In the genomic region with DNA sequence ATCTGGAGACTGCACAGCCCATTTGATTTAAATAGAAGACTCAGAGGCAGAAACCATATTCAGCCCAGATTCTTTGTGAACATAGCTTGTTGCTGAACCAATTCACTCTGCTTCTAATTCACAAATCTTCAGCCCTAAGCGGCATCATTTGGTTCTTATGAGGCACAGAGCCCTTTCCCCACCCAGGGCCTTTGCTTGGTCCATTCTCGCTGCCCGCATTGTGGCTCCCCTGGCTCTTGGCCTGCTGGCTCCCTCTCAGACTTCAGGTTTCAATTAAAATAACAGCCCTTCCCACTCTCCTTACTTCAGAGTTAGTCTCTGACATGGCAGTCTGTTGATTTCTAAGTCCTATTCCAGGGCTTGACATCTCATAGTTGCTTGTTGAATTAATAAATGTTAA, we compare ENCODE assay signal across 15 cellular contexts.
"Had no signal": no experiment of that assay in that cellular context is flagged by ENCODE, and none has a peak within 500 bp of the region (broad histone marks: within the 10 kb centered on the region; RNA-seq: fewer than 3 reads in every experiment).

No MANE protein-coding gene starts in this region.

- H3K4me1 ChIP-seq: uterus had no signal

- H3K4me3 ChIP-seq: dorsolateral prefrontal cortex, gastrocnemius medialis, neural progenitor cell, uterus had no signal

- H3K27me3 Mint-ChIP-seq: activated naive CD8-positive, alpha-beta T cell treated with anti-CD3 and anti-CD28 coated beads for 36 hours had no signal

- H3K36me3 ChIP-seq: gastrocnemius medialis, neural progenitor cell, uterus had no signal

- H3K9ac ChIP-seq: neural progenitor cell, parathyroid adenoma had no signal

- H3K9me3 Mint-ChIP-seq: activated CD4-positive, alpha-beta memory T cell treated with anti-CD3 and anti-CD28 coated beads, Interleukin-2, amount 10 ng/mL, durations not matched to agents 7 days and 5 days; activated naive CD8-positive, alpha-beta T cell treated with anti-CD3 and anti-CD28 coated beads for 36 hours; activated T-cell treated with anti-CD3 and anti-CD28 coated beads, Interleukin-2, amount 50 U/mL, for 72 hours had no signal

- H3K9me3 ChIP-seq: gastrocnemius medialis, uterus had no signal

- H3K27me3 ChIP-seq: dorsolateral prefrontal cortex, gastrocnemius medialis, neural progenitor cell, uterus had no signal

- H3K4me3 Mint-ChIP-seq: activated CD4-positive, alpha-beta memory T cell treated with anti-CD3 and anti-CD28 coated beads, Interleukin-2, amount 10 ng/mL, durations not matched to agents 7 days and 5 days; activated naive CD8-positive, alpha-beta T cell treated with anti-CD3 and anti-CD28 coated beads for 36 hours; activated T-cell treated with anti-CD3 and anti-CD28 coated beads, Interleukin-2, amount 50 U/mL, for 72 hours; neural progenitor cell had no signal

- ATAC-seq: activated T-cell treated with anti-CD3 and anti-CD28 coated beads, Interleukin-2, amount 50 U/mL, for 72 hours; esophagus mucosa; gastrocnemius medialis had no signal

- H3K4me1 Mint-ChIP-seq: activated naive CD8-positive, alpha-beta T cell treated with anti-CD3 and anti-CD28 coated beads for 36 hours had no signal

- H2AFZ ChIP-seq: neural progenitor cell, parathyroid adenoma had no signal

- H3K79me2 ChIP-seq: parathyroid adenoma had no signal

- H3K36me3 Mint-ChIP-seq: activated naive CD8-positive, alpha-beta T cell treated with anti-CD3 and anti-CD28 coated beads for 36 hours had no signal

- FAIRE-seq: bronchial epithelial cell had no signal

- H3K27ac Mint-ChIP-seq: activated CD4-positive, alpha-beta memory T cell treated with anti-CD3 and anti-CD28 coated beads, Interleukin-2, amount 10 ng/mL, durations not matched to agents 7 days and 5 days; activated naive CD8-positive, alpha-beta T cell treated with anti-CD3 and anti-CD28 coated beads for 36 hours; activated T-cell treated with anti-CD3 and anti-CD28 coated beads, Interleukin-2, amount 50 U/mL, for 72 hours; neural progenitor cell had no signal

- DNase-seq: activated CD4-positive, alpha-beta memory T cell treated with anti-CD3 and anti-CD28 coated beads, Interleukin-2, amount 10 ng/mL, durations not matched to agents 7 days and 5 days; activated gamma-delta T cell treated with Interleukin-2 at 50 U/mL for 16 hours; activated naive CD8-positive, alpha-beta T cell treated with anti-CD3 and anti-CD28 coated beads for 36 hours; activated T-cell treated with anti-CD3 and anti-CD28 coated beads, Interleukin-2, amount 50 U/mL, for 72 hours; anterior cingulate cortex; dorsolateral prefrontal cortex; gastrocnemius medialis; stimulated activated CD4-positive, alpha-beta T cell treated with anti-CD3 and anti-CD28 coated beads, Interleukin-4, amount 100 ng/mL, for 1 hour; stimulated activated CD8-positive, alpha-beta memory T cell treated with anti-CD3 and anti-CD28 coated beads, Interleukin-4, amount 100 ng/mL, for 48 hours; T-helper 9 cell; uterus had no signal

- H3K27ac ChIP-seq: dorsolateral prefrontal cortex, gastrocnemius medialis, neural progenitor cell, parathyroid adenoma, uterus had no signal

- H3K4me2 ChIP-seq: neural progenitor cell had no signal
